2 cellular contexts compared by ENCODE assay signal in the genomic region with DNA sequence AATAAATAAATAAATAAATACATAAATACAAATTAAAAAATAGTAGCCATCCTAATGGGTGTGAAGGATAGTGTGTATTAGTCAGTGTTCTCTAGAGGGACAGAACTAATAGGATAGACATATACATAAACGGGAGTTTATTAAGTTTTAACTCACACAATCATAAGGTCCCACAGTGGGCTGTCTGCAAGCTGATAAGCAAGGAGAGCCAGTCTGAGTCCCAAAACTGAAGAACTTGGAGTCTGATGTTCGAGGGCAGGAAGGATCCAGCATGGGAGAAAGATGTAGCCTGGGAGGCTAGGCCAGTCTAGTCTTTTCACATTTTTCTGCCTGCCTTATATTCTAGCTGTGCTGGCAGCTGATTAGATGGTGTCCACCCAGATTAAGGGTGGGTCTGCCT. TPM values are rescaled to one million over a fixed set of nuclear protein-coding genes. Genes with fewer than 3 reads are reported as not detected.
"Had no signal": no experiment of that assay in that cellular context is flagged by ENCODE, and none has a peak within 500 bp of the region (broad histone marks: within the 10 kb centered on the region; RNA-seq: fewer than 3 reads in every experiment).

No MANE protein-coding gene starts in this region.

RNA-seq across cellular contexts. Expression of gene NUP210, which starts 22.8 kb away (rescaled TPM):
- total RNA-seq: fibroblast of villous mesenchyme, foreskin keratinocyte had no signal
- polyA plus RNA-seq: foreskin keratinocyte had no signal
